ENCODE assay signal across 8 cellular contexts in genomic region chr10:131979821-131980270, GRCh38. TPM values are rescaled to one million over a fixed set of nuclear protein-coding genes. Genes with fewer than 3 reads are reported as not detected.
A peak's percentile ranks its signal among the peaks of the same experiment; 100 is the strongest.
DNase-seq lines count a peak whose midpoint lies in the region; ATAC-seq and TF ChIP-seq lines count a peak whose summit lies in the region.

No MANE protein-coding gene starts in this region.

- no peaks in the 10 kb centered on the region for H3K9me3 ChIP-seq in ES-I3 (ENCODE audit: control insufficient read depth, insufficient read depth, low read length)
- no peaks in the 10 kb centered on the region for H3K9me3 ChIP-seq in cardiac muscle cell (ENCODE audit: low read depth)

- ATAC-seq in activated CD8-positive, alpha-beta T cell treated with anti-CD3 and anti-CD28 coated beads for 36 hours, result no peak
- no peak for ATAC-seq in HG03039 (IDR thresholded peaks at IDR 0.05; ENCODE audit: unreplicated experiment)

- H3K4me1 ChIP-seq in ES-I3 (ENCODE audit: insufficient read depth, low read length) (peaks cover 22% of the 10 kb centered on the region), cardiac muscle cell (ENCODE audit: low read depth) (peaks cover 46% of the 10 kb centered on the region), rectal smooth muscle tissue (ENCODE audit: control insufficient read depth, insufficient read depth, low read length) (peaks cover 4% of the 10 kb centered on the region)

- H3K27ac ChIP-seq in cardiac muscle cell, result peak overlapping the region; percentile 39
- no peak overlapping the region for H3K27ac ChIP-seq in rectal smooth muscle tissue (ENCODE audit: low read depth, low read length)

- no peak for DNase-seq in activated CD8-positive, alpha-beta T cell treated with anti-CD3 and anti-CD28 coated beads for 36 hours
- DNase-seq in cardiac muscle cell (ENCODE audit: low read depth in 1 of 2, low spot score in 1 of 2) (peak; percentile 35 to 37), GM10248 (ENCODE audit: extremely low spot score) (no peak), NCI-H2171 (lab: John Stamatoyannopoulos, UW) (no peak)
- no peak for DNase-seq in effector CD4-positive, alpha-beta T cell

- H3K27me3 Mint-ChIP-seq in activated CD8-positive, alpha-beta T cell treated with anti-CD3 and anti-CD28 coated beads for 36 hours, result no peaks in the 10 kb centered on the region

- TF ChIP-seq CTCF in activated CD8-positive, alpha-beta T cell treated with anti-CD3 and anti-CD28 coated beads for 36 hours (IDR thresholded peaks at IDR 0.05), result no peak
- no peak for TF ChIP-seq CTCF in cardiac muscle cell (IDR thresholded peaks at IDR 0.05; ENCODE audit: low read depth, low read length)
- no peak for TF ChIP-seq CTCF in GM10248 (IDR thresholded peaks at IDR 0.05; ENCODE audit: control extremely low read depth, extremely low read depth, low read depth, missing control alignments)

- peak overlapping the region; percentile 81 for H3K27ac Mint-ChIP-seq in activated CD8-positive, alpha-beta T cell treated with anti-CD3 and anti-CD28 coated beads for 36 hours

- no peaks in the 10 kb centered on the region for H3K9me3 Mint-ChIP-seq in activated CD8-positive, alpha-beta T cell treated with anti-CD3 and anti-CD28 coated beads for 36 hours

- H3K4me1 Mint-ChIP-seq in activated CD8-positive, alpha-beta T cell treated with anti-CD3 and anti-CD28 coated beads for 36 hours (ENCODE audit: low read depth), result peaks cover 53% of the 10 kb centered on the region

- intact Hi-C loops in activated CD8-positive, alpha-beta T cell treated with anti-CD3 and anti-CD28 coated beads for 36 hours (cut with micrococcal nuclease), result loop anchor here (5.0 kb wide), 1 partner anchor 78 kb away; the partner anchor contains the start of gene PPP2R2D

- H3K36me3 ChIP-seq in ES-I3 (ENCODE audit: insufficient read depth, low read length), result no peaks in the 10 kb centered on the region
- peaks cover 4% of the 10 kb centered on the region for H3K36me3 ChIP-seq in cardiac muscle cell
- H3K36me3 ChIP-seq in rectal smooth muscle tissue (ENCODE audit: control insufficient read depth, insufficient read depth, low read length), result no peaks in the 10 kb centered on the region

- H3K36me3 Mint-ChIP-seq in activated CD8-positive, alpha-beta T cell treated with anti-CD3 and anti-CD28 coated beads for 36 hours (ENCODE audit: low read depth), result peaks cover 63% of the 10 kb centered on the region

- H3K4me3 Mint-ChIP-seq in activated CD8-positive, alpha-beta T cell treated with anti-CD3 and anti-CD28 coated beads for 36 hours, result peak overlapping the region; percentile 91

- POLR2A ChIA-PET in activated CD8-positive, alpha-beta T cell treated with anti-CD3 and anti-CD28 coated beads for 36 hours (lab: Charles Lee), result no interaction called here
- POLR2A ChIA-PET in GM10248 (lab: Yijun Ruan, JAX), result no interaction called here

- H3K9ac ChIP-seq in ES-I3 (ENCODE audit: low read depth, low read length), result peak overlapping the region; percentile 54
- H3K9ac ChIP-seq in rectal smooth muscle tissue (ENCODE audit: low read length), result no peak overlapping the region

- H3K27me3 ChIP-seq in cardiac muscle cell (no peaks in the 10 kb centered on the region), rectal smooth muscle tissue (ENCODE audit: control insufficient read depth, insufficient read depth, low read length) (no peaks in the 10 kb centered on the region)

- CTCF ChIA-PET in activated CD8-positive, alpha-beta T cell treated with anti-CD3 and anti-CD28 coated beads for 36 hours (lab: Charles Lee), result no interaction called here
- CTCF ChIA-PET in GM10248 (lab: Yijun Ruan, JAX), result interaction anchor here (1.0 to 2.8 kb wide), 2 partner anchors 35 to 94 kb away, joined by 3 to 11 read pairs; no protein-coding TSS in a partner anchor

- peak overlapping the region; percentile 97 for H3K4me3 ChIP-seq in cardiac muscle cell
- peak overlapping the region; percentile 54 for H3K4me3 ChIP-seq in rectal smooth muscle tissue (ENCODE audit: low read length)

RNA-seq across cellular contexts. Expression of gene BNIP3, which starts 1.9 kb away (rescaled TPM):
- total RNA-seq in activated CD8-positive, alpha-beta T cell treated with anti-CD3 and anti-CD28 coated beads for 36 hours, result 100 to 1,000 TPM; 207 to 216 TPM
- total RNA-seq in cardiac muscle cell, result 1,301 and 1,791 TPM in 2 replicates
- 675 and 686 TPM in 2 replicates for polyA plus RNA-seq in cardiac muscle cell

Comparison
In these comparisons a context has a peak if more than half of its experiments do, and no peak if none do; other contexts are left out.
1. DNase-seq: peak in cardiac muscle cell (2 of 2); none in activated CD8-positive, alpha-beta T cell treated with anti-CD3 and anti-CD28 coated beads for 36 hours (single experiment), GM10248 (single experiment), NCI-H2171 (single experiment) and effector CD4-positive, alpha-beta T cell (single experiment).